ENCODE assay signal across 11 cellular contexts in the genomic region with DNA sequence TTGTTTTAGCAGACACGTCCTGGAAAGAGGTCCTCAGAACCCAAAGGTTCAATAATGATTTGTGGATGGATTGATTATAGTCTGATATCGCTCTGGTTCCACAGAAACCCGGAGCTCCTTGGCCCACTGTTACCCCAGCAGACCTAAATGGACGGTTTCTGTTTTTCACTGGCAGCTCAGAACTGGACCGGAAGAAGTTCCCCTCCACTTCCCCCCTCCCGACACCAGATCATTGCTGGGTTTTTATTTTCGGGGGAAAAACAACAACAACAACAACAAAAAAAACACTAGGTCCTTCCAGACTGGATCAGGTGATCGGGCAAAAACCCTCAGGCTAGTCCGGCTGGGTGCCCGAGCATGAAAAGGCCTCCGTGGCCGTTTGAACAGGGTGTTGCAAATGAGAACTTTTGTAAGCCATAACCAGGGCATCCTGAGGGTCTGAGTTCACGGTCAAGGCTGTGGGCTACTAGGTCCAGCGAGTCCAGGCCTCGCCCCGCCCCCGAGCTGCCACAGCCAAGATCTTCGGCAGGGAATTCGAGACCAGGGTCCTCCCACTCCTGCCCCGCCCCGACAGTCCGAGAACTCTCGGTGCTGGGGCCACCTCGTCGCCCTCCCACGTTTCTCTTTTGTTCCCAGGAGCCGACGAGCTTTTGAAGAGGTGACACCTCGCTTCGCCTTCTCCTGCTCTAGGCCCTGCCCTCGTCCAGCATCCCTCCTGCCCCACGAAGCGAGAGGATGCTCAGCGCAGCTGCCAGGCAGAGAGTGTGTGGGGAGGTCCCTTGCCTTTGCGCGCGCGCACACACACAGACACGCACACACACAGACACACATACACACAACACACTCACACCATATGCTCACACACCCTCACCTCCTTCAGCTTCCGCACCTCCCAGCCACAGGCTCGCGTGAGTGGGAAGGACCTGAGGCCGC. TPM values are rescaled to one million over a fixed set of nuclear protein-coding genes. Genes with fewer than 3 reads are reported as not detected.
DNase-seq lines count a peak whose midpoint lies in the region; ATAC-seq and TF ChIP-seq lines count a peak whose summit lies in the region.
"Had no signal": no experiment of that assay in that cellular context is flagged by ENCODE, and none has a peak within 500 bp of the region (broad histone marks: within the 10 kb centered on the region; RNA-seq: fewer than 3 reads in every experiment).

No MANE protein-coding gene starts in this region.

- no peaks in the 10 kb centered on the region for H3K9me3 ChIP-seq in CD4-positive, alpha-beta memory T cell (ENCODE audit: control insufficient read depth in 1 of 2, low read length in 2 of 2)
- H3K9me3 ChIP-seq in HUES64 (ENCODE audit: insufficient read depth, low read depth, low read length) (no peaks in the 10 kb centered on the region), lower lobe of right lung (no peaks in the 10 kb centered on the region), spleen (peaks cover 0 to 18% (median 0%) of the 10 kb centered on the region in 8 donors)

- H3K27me3 ChIP-seq in CD4-positive, alpha-beta memory T cell (ENCODE audit: insufficient read depth, low read length) = peaks cover 93% of the 10 kb centered on the region
- H3K27me3 ChIP-seq in HUES64 (ENCODE audit: insufficient read depth, low read length) (peaks cover 92% of the 10 kb centered on the region), lower lobe of right lung (ENCODE audit: low read depth) (peaks cover 99% of the 10 kb centered on the region), spleen (replicated peaks in 1 of 7) (peaks cover 33 to 100% (median 99%) of the 10 kb centered on the region in 7 donors)

- no peak overlapping the region for H3K4me3 ChIP-seq in CD4-positive, alpha-beta memory T cell (ENCODE audit: low read length in 2 of 2)
- H3K4me3 ChIP-seq in HUES64 (ENCODE audit: low read length) (peak overlapping the region; percentile 61), lower lobe of right lung (no peak overlapping the region), spleen (peak overlapping the region in 1 of 8 donors; percentile 30)
- H3K4me3 ChIP-seq: upper lobe of left lung had no signal

- no peaks in the 10 kb centered on the region for H3K36me3 ChIP-seq in CD4-positive, alpha-beta memory T cell (ENCODE audit: insufficient read depth, low read length)
- H3K36me3 ChIP-seq in HUES64 (ENCODE audit: insufficient read depth, low read length) (peaks cover 13% of the 10 kb centered on the region), lower lobe of right lung (no peaks in the 10 kb centered on the region), spleen (no peaks in the 10 kb centered on the region)
- H3K36me3 ChIP-seq: upper lobe of left lung had no signal

- peak overlapping the region in 4 of 7 donors; percentile 42 to 93 (median 77) for H3K27ac Mint-ChIP-seq in CD4-positive, alpha-beta memory T cell
- H3K27ac Mint-ChIP-seq in CD14-positive monocyte = peak overlapping the region in 1 of 7 donors; percentile 38

- CTCF ChIA-PET in CD4-positive, alpha-beta memory T cell (lab: Charles Lee; ENCODE audit: partially characterized antibody) = no interaction called here

- no peak overlapping the region for H3K9ac ChIP-seq in HUES64 (ENCODE audit: low read depth, low read length)

- WGBS in HUES64 = 23% methylated on average over 43 of the region's 43 CpGs
- WGBS in spleen, 5 donors = 7 to 14% (median 8%) methylated on average over 43 of the region's 43 CpGs

- POLR2A ChIA-PET in CD4-positive, alpha-beta memory T cell (lab: Charles Lee; ENCODE audit: partially characterized antibody) = interaction anchor here (1.1 to 1.5 kb wide), 3 partner anchors 9 to 23 kb away, joined by 3 to 4 read pairs (median 3); a partner anchor contains a TSS

- peaks cover 0 to 46% (median 22%) of the 10 kb centered on the region in 8 donors for H3K9me3 Mint-ChIP-seq in CD4-positive, alpha-beta memory T cell
- H3K9me3 Mint-ChIP-seq in CD14-positive monocyte = peaks cover 0 to 55% (median 25%) of the 10 kb centered on the region in 7 donors

- TF ChIP-seq POLR2A in spleen (IDR thresholded peaks at IDR 0.05) = no peak

- intact Hi-C loops in CD4-positive, alpha-beta memory T cell (cut with micrococcal nuclease) = no loop called here
- intact Hi-C loops in lower lobe of right lung (cut with DNase I) (no loop called here), spleen (cut with DNase I; ENCODE audit: low total_unique reads) (no loop called here), CD14-positive monocyte (cut with micrococcal nuclease) (no loop called here)

- peaks cover 20% of the 10 kb centered on the region for H3K4me1 ChIP-seq in CD4-positive, alpha-beta memory T cell (ENCODE audit: insufficient read depth, low read length)
- H3K4me1 ChIP-seq in HUES64 (ENCODE audit: insufficient read depth, low read length) = peaks cover 80% of the 10 kb centered on the region
- H3K4me1 ChIP-seq in lower lobe of right lung = peaks cover 16% of the 10 kb centered on the region
- H3K4me1 ChIP-seq in spleen = peaks cover 0 to 35% (median 24%) of the 10 kb centered on the region in 6 donors

- peaks cover 12 to 34% (median 20%) of the 10 kb centered on the region in 4 donors for H3K4me1 Mint-ChIP-seq in CD4-positive, alpha-beta memory T cell
- H3K4me1 Mint-ChIP-seq in CD14-positive monocyte = peaks cover 27% of the 10 kb centered on the region

- DNase-seq in CD4-positive, alpha-beta memory T cell = peak in 1 of 5 donors; percentile 21
- peak; percentile 77 for DNase-seq in cerebellar cortex (ENCODE audit: low spot score)
- no peak for DNase-seq in lower lobe of right lung
- no peak for DNase-seq in spleen
- no peak for DNase-seq in putamen (ENCODE audit: low spot score)
- no peak for DNase-seq in CD14-positive monocyte (ENCODE audit: low spot score)
- DNase-seq: kidney glomerular epithelial cell, NCI-H69 had no signal

- H3K4me3 Mint-ChIP-seq in CD4-positive, alpha-beta memory T cell = peak overlapping the region in 7 of 8 donors; percentile 4 to 70 (median 55)
- H3K4me3 Mint-ChIP-seq in CD14-positive monocyte = peak overlapping the region in 1 of 2 donors; percentile 85

- H3K27ac ChIP-seq in CD4-positive, alpha-beta memory T cell (ENCODE audit: low read depth, low read length) = no peak overlapping the region
- no peak overlapping the region for H3K27ac ChIP-seq in HUES64 (ENCODE audit: low read depth, low read length)
- H3K27ac ChIP-seq in lower lobe of right lung = no peak overlapping the region
- no peak overlapping the region for H3K27ac ChIP-seq in spleen
- H3K27ac ChIP-seq: upper lobe of left lung had no signal

- ATAC-seq in lower lobe of right lung = peak; percentile 29 to 35
- no peak for ATAC-seq in GM19328 (IDR thresholded peaks at IDR 0.05; ENCODE audit: unreplicated experiment)

- TF ChIP-seq CTCF in lower lobe of right lung (IDR thresholded peaks at IDR 0.05) (no peak), spleen (IDR thresholded peaks at IDR 0.05 in 8 of 11, conservative IDR thresholded peaks at IDR 0.05 in 3 of 11) (no peak), CD14-positive monocyte (IDR thresholded peaks at IDR 0.05) (no peak)

- peaks cover 0 to 6% of the 10 kb centered on the region in 2 donors for H3K36me3 Mint-ChIP-seq in CD4-positive, alpha-beta memory T cell
- peaks cover 0 to 9% of the 10 kb centered on the region in 2 donors for H3K36me3 Mint-ChIP-seq in CD14-positive monocyte

- peaks cover 62 to 70% of the 10 kb centered on the region in 2 donors for H3K27me3 Mint-ChIP-seq in CD4-positive, alpha-beta memory T cell
- H3K27me3 Mint-ChIP-seq in CD14-positive monocyte (ENCODE audit: low read depth in 3 of 3) = peaks cover 96 to 98% (median 97%) of the 10 kb centered on the region in 3 donors

RNA-seq across cellular contexts. Expression of a gene that starts 8.7 kb away (rescaled TPM):
- not detected for total RNA-seq in CD4-positive, alpha-beta memory T cell
- not detected for polyA plus RNA-seq in CD4-positive, alpha-beta memory T cell
- polyA plus RNA-seq in HUES64 (2013, experiment 1 of 2) = 113 TPM
- 125 TPM for polyA plus RNA-seq in HUES64 (2013, experiment 2 of 2)
- total RNA-seq in lower lobe of right lung = not detected
- not detected for total RNA-seq in spleen
- not detected for polyA plus RNA-seq in spleen
- not detected for polyA plus RNA-seq in CD14-positive monocyte

RNA-seq across cellular contexts. Expression of a gene that starts 18.7 kb away (rescaled TPM):
- total RNA-seq in CD4-positive, alpha-beta memory T cell = not detected
- not detected for polyA plus RNA-seq in CD4-positive, alpha-beta memory T cell
- 25.6 TPM for polyA plus RNA-seq in HUES64 (2013, experiment 1 of 2)
- polyA plus RNA-seq in HUES64 (2013, experiment 2 of 2) = 25.2 TPM
- not detected for total RNA-seq in lower lobe of right lung
- total RNA-seq in spleen = not detected
- polyA plus RNA-seq in spleen = not detected
- polyA plus RNA-seq in CD14-positive monocyte = not detected
